25 cellular contexts compared by ENCODE assay signal in genomic region chr3:9343115-9343514, GRCh38.
"Had no signal": no experiment of that assay in that cellular context is flagged by ENCODE, and none has a peak within 500 bp of the region (broad histone marks: within the 10 kb centered on the region; RNA-seq: fewer than 3 reads in every experiment).

No MANE protein-coding gene starts in this region.

- H3K36me3 ChIP-seq: esophagus squamous epithelium, left lung, ovary, sigmoid colon, tibial artery, upper lobe of right lung, uterus had no signal

- H3K4me3 ChIP-seq: coronary artery, esophagus squamous epithelium, left lung, ovary, psoas muscle, sigmoid colon, testis, tibial artery, upper lobe of right lung, uterus had no signal

- H3K9me3 ChIP-seq: esophagus squamous epithelium, left lung, ovary, psoas muscle, sigmoid colon, testis, tibial artery, upper lobe of right lung, uterus had no signal

- H3K27me3 ChIP-seq: esophagus squamous epithelium, left lung, ovary, sigmoid colon, testis, tibial artery, upper lobe of right lung, uterus had no signal

- H3K36me3 Mint-ChIP-seq: natural killer cell had no signal

- H3K27ac Mint-ChIP-seq: effector memory CD8-positive, alpha-beta T cell; natural killer cell; stimulated activated memory B cell treated with anti-CD40 and anti-IgM and Interleukin-4, amounts not matched to agents 10 μg/mL and 1 μg/mL and 100 μg/mL, for 72 hours had no signal

- ATAC-seq: effector memory CD8-positive, alpha-beta T cell; left lung; natural killer cell; psoas muscle; right cardiac atrium; stimulated activated memory B cell treated with anti-CD40 and anti-IgM and Interleukin-4, amounts not matched to agents 10 μg/mL and 1 μg/mL and 100 μg/mL, for 72 hours; stimulated activated naive CD8-positive, alpha-beta T cell treated with anti-CD3 and anti-CD28 coated beads, Interleukin-15, Interleukin-2, amounts not matched to agents 100 U/mL and 50 U/mL, for 24 hours; upper lobe of right lung had no signal

- H3K27ac ChIP-seq: coronary artery, esophagus squamous epithelium, left lung, ovary, psoas muscle, sigmoid colon, testis, tibial artery, upper lobe of right lung, uterus had no signal

- H3K4me1 ChIP-seq: left lung, testis, tibial artery, upper lobe of right lung, uterus had no signal

- H3K4me1 Mint-ChIP-seq: central memory CD8-positive, alpha-beta T cell; natural killer cell had no signal

- H3K27me3 Mint-ChIP-seq: central memory CD8-positive, alpha-beta T cell; effector memory CD8-positive, alpha-beta T cell; stimulated activated memory B cell treated with anti-CD40 and anti-IgM and Interleukin-4, amounts not matched to agents 10 μg/mL and 1 μg/mL and 100 μg/mL, for 72 hours had no signal

- H3K4me3 Mint-ChIP-seq: central memory CD8-positive, alpha-beta T cell; effector memory CD8-positive, alpha-beta T cell; natural killer cell; neural crest cell; stimulated activated memory B cell treated with anti-CD40 and anti-IgM and Interleukin-4, amounts not matched to agents 10 μg/mL and 1 μg/mL and 100 μg/mL, for 72 hours had no signal

- DNase-seq: effector memory CD8-positive, alpha-beta T cell; erythroblast; esophagus squamous epithelium; head of caudate nucleus; kidney; left lung; mesenchymal stem cell; midbrain; natural killer cell; ovary; posterior cingulate gyrus; psoas muscle; right cardiac atrium; sigmoid colon; stimulated activated CD4-positive, alpha-beta T cell treated with anti-CD3 and anti-CD28 coated beads, Interleukin-4, amount 100 ng/mL, for 4 hours; stimulated activated naive CD8-positive, alpha-beta T cell treated with anti-CD3 and anti-CD28 coated beads, Interleukin-15, Interleukin-2, amounts not matched to agents 100 U/mL and 50 U/mL, for 24 hours; substantia nigra; testis; tibial artery; upper lobe of right lung; uterus had no signal

- H3K9me3 Mint-ChIP-seq: central memory CD8-positive, alpha-beta T cell; effector memory CD8-positive, alpha-beta T cell; natural killer cell; neural crest cell; stimulated activated memory B cell treated with anti-CD40 and anti-IgM and Interleukin-4, amounts not matched to agents 10 μg/mL and 1 μg/mL and 100 μg/mL, for 72 hours had no signal
